Comparison of ENCODE assay signal across 26 cellular contexts in the genomic region with DNA sequence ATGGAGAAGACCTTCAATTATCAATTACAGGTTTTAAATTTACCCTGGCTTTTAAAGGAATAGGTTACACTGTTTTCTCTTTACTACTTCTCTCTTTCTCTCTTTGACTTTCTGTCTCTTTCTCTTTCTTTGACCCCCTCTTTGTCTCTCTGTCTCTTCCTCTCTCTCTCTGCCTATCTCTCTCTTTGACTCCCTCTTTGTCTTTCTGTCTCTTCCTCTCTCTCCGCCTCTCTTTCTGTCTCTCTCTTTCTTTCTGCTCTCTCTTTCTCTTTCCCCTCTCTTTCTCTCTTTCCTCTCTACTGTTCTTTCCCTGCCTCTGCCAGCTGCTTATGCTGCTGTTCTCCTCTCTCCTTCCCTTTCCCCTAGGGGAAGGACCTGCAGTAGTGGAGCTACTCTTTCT.
"Had no signal": no experiment of that assay in that cellular context is flagged by ENCODE, and none has a peak within 500 bp of the region (broad histone marks: within the 10 kb centered on the region; RNA-seq: fewer than 3 reads in every experiment).

No MANE protein-coding gene starts in this region.

- H3K4me1 ChIP-seq: left ventricle myocardium inferior, pancreas, prostate gland, stomach, testis, thyroid gland, transverse colon, upper lobe of left lung, vagina had no signal

- H3K36me3 ChIP-seq: left ventricle myocardium inferior, pancreas, prostate gland, stomach, thyroid gland, transverse colon, upper lobe of left lung, vagina had no signal

- FAIRE-seq: pancreas had no signal

- H3K27me3 Mint-ChIP-seq: stimulated activated naive B cell treated with anti-CD40 and anti-IgM and Interleukin-4, amounts not matched to agents 10 μg/mL and 1 μg/mL and 100 μg/mL, for 72 hours had no signal

- H3K9me3 ChIP-seq: prostate gland, testis, thyroid gland had no signal

- H3K4me3 ChIP-seq: left ventricle myocardium inferior, lung, pancreas, prostate gland, skin epidermis, stomach, testis, thyroid gland, transverse colon, upper lobe of left lung, vagina had no signal

- H3K27ac Mint-ChIP-seq: memory B cell; naive thymus-derived CD8-positive, alpha-beta T cell; stimulated activated naive B cell treated with anti-CD40 and anti-IgM and Interleukin-4, amounts not matched to agents 10 μg/mL and 1 μg/mL and 100 μg/mL, for 72 hours had no signal

- H3K4me1 Mint-ChIP-seq: memory B cell; naive thymus-derived CD8-positive, alpha-beta T cell; nephron; stimulated activated naive B cell treated with anti-CD40 and anti-IgM and Interleukin-4, amounts not matched to agents 10 μg/mL and 1 μg/mL and 100 μg/mL, for 72 hours had no signal

- H3K27ac ChIP-seq: left ventricle myocardium inferior, pancreas, prostate gland, skin epidermis, stomach, testis, thyroid gland, transverse colon, upper lobe of left lung, vagina had no signal

- DNase-seq: islet precursor cell; left ventricle myocardium inferior; naive thymus-derived CD8-positive, alpha-beta T cell; nucleus accumbens; pancreas; posterior cingulate gyrus; retina; right cardiac atrium; stimulated activated CD4-positive, alpha-beta T cell treated with anti-CD3 and anti-CD28 coated beads, Interleukin-12 subunit alpha, Interleukin-12 subunit beta, amount 100 ng/mL, for 4 hours; stimulated activated CD4-positive, alpha-beta T cell treated with anti-CD3 and anti-CD28 coated beads, Interleukin-15, amount 100 ng/mL, for 24 hours; stimulated activated CD4-positive, alpha-beta T cell treated with anti-CD3 and anti-CD28 coated beads, Interleukin-2, amount 100 ng/mL, for 24 hours; stimulated activated CD4-positive, alpha-beta T cell treated with anti-CD3 and anti-CD28 coated beads, Interleukin-4, amount 100 ng/mL, for 1 hour; stimulated activated naive B cell treated with anti-CD40 and anti-IgM and Interleukin-4, amounts not matched to agents 10 μg/mL and 1 μg/mL and 100 μg/mL, for 72 hours; stimulated activated naive CD8-positive, alpha-beta T cell treated with anti-CD3 and anti-CD28 coated beads, Interleukin-15, Interleukin-2, amounts not matched to agents 100 U/mL and 50 U/mL, for 24 hours; stomach; testis; thyroid gland; transverse colon; upper lobe of left lung had no signal

- H3K4me3 Mint-ChIP-seq: memory B cell; naive thymus-derived CD8-positive, alpha-beta T cell; nephron; neural crest cell; stimulated activated naive B cell treated with anti-CD40 and anti-IgM and Interleukin-4, amounts not matched to agents 10 μg/mL and 1 μg/mL and 100 μg/mL, for 72 hours had no signal
